30 cellular contexts compared by ENCODE assay signal in the genomic region with DNA sequence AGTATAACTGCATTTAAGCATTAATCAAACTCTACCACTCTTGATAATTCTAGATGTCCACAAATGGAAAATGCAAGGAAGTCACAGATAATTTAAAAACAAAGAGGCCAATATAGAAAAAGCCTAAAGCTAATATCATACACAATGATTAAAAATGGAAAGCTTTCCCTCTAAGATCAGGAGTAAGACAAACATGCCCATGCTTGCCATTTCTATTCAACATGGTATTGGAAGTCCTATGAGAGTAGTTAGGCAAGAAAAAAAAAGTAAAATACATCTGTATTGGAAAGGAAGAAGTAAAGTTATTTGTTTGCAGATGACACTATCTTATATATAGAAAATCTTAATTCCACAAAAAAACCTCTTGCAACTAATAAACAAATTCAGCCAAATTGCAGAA.
"Had no signal": no experiment of that assay in that cellular context is flagged by ENCODE, and none has a peak within 500 bp of the region (broad histone marks: within the 10 kb centered on the region; RNA-seq: fewer than 3 reads in every experiment).

No MANE protein-coding gene starts in this region.

- H3K27ac ChIP-seq: ascending aorta, cardiac muscle cell, VCaP had no signal

- DNase-seq: activated B cell treated with CpG ODN at 0.5 μM for 24 hours; activated CD4-positive, alpha-beta memory T cell treated with anti-CD3 and anti-CD28 coated beads, Interleukin-2, amount 10 ng/mL, durations not matched to agents 7 days and 5 days; activated CD4-positive, alpha-beta T cell treated with anti-CD3 and anti-CD28 coated beads for 4 hours; activated CD4-positive, alpha-beta T cell treated with anti-CD3 and anti-CD28 coated beads, Interleukin-2, amount 10 ng/mL, durations not matched to agents 24 days and 14 days; activated CD4-positive, alpha-beta T cell treated with anti-CD3 and anti-CD28 coated beads, Interleukin-2, amount 50 U/mL, for 48 hours; activated CD4-positive, CD25-positive, alpha-beta regulatory T cell treated with anti-CD3 and anti-CD28 coated beads, Interleukin-2, amount 50 U/mL, for 72 hours; activated CD8-positive, alpha-beta memory T cell treated with anti-CD3 and anti-CD28 coated beads for 24 hours; activated CD8-positive, alpha-beta memory T cell treated with anti-CD3 and anti-CD28 coated beads, Interleukin-2, amount 10 ng/mL, durations not matched to agents 7 days and 5 days; activated CD8-positive, alpha-beta memory T cell treated with anti-CD3 and anti-CD28 coated beads, Interleukin-2, amount 50 U/mL, for 48 hours; activated CD8-positive, alpha-beta T cell treated with anti-CD3 and anti-CD28 coated beads, Interleukin-2, amount 10 ng/mL, durations not matched to agents 7 days and 5 days; activated effector memory CD4-positive, alpha-beta T cell treated with Interleukin-2 at 50 U/mL for 16 hours; activated gamma-delta T cell; activated naive CD4-positive, alpha-beta T cell treated with anti-CD3 and anti-CD28 coated beads, Interleukin-2, amount 50 U/mL, for 16 hours; activated naive CD4-positive, alpha-beta T cell treated with Interleukin-2 at 50 U/mL for 16 hours; activated naive CD8-positive, alpha-beta T cell treated with anti-CD3 and anti-CD28 coated beads, Interleukin-2, amount 10 ng/mL, durations not matched to agents 7 days and 5 days; activated naive CD8-positive, alpha-beta T cell treated with anti-CD3 and anti-CD28 coated beads, Interleukin-2, amount 50 U/mL, for 24 hours; activated T-cell treated with anti-CD3 and anti-CD28 coated beads, Interleukin-2, amount 50 U/mL, for 24 hours; activated T-cell treated with anti-CD3 and anti-CD28 coated beads, Interleukin-2, amount 50 U/mL, for 48 hours; amygdala; anterior cingulate cortex; caudate nucleus; cerebellar nuclear complex; SW 1271; T-helper 1 cell; T-helper 2 cell; T-helper 9 cell had no signal

- H3K27me3 ChIP-seq: ascending aorta, cardiac muscle cell had no signal

- H3K4me3 ChIP-seq: ascending aorta, cardiac muscle cell had no signal

- H3K4me1 ChIP-seq: ascending aorta had no signal

- H3K36me3 ChIP-seq: ascending aorta, cardiac muscle cell had no signal

- FAIRE-seq: TTC549 had no signal
